ENCODE assay signal across 21 cellular contexts in genomic region chr7:3650844-3651243, GRCh38.
DNase-seq lines count a peak whose midpoint lies in the region; FAIRE-seq and TF ChIP-seq lines count a peak whose summit lies in the region.
"Had no signal": no experiment of that assay in that cellular context is flagged by ENCODE, and none has a peak within 500 bp of the region (broad histone marks: within the 10 kb centered on the region; RNA-seq: fewer than 3 reads in every experiment).

No MANE protein-coding gene starts in this region.

- no peak overlapping the region for H4K8ac ChIP-seq in neuronal stem cell (ENCODE audit: low read depth, low read length)

- no peak overlapping the region for H2BK120ac ChIP-seq in neuronal stem cell (ENCODE audit: low read depth, low read length)

- in situ Hi-C loops in transverse colon (cut with MboI; ENCODE audit: low pct_ligation_motif_present in 1 of 4, low pct_unique_long_range_greater_than_20kb in 1 of 4, low sequenced_read_pairs in 3 of 4): no loop called here

- H3K9me3 ChIP-seq in transverse colon (no peaks in the 10 kb centered on the region), neuronal stem cell (replicated peaks in 1 of 2; ENCODE audit: control insufficient read depth in 2 of 2, insufficient read depth in 1 of 2, low read depth in 1 of 2, low read length in 2 of 2) (no peaks in the 10 kb centered on the region)

- 79 to 93% methylated on average over 2 of the region's 2 CpGs for WGBS in transverse colon (ENCODE audit: low coverage in 1 of 2), 2 donors
- no CpG with 5 or more reads among the region's 2 CpGs for WGBS in neuronal stem cell (ENCODE audit: extremely low coverage in 2 of 2, insufficient read length in 2 of 2, insufficient replicate concordance in 1 of 2), 2 donors

- FAIRE-seq in bronchial epithelial cell (lab: Jason Lieb, UNC): no peak
- FAIRE-seq: GM12891, RCC 7860 had no signal

- no peak for TF ChIP-seq EP300 in transverse colon (IDR thresholded peaks at IDR 0.05; ENCODE audit: low read depth)

- TF ChIP-seq POLR2A in transverse colon (IDR thresholded peaks at IDR 0.05): no peak

- intact Hi-C loops in transverse colon (cut with DNase I; ENCODE audit: low total_unique reads): no loop called here

- H3K27ac ChIP-seq in transverse colon (no peak overlapping the region), neuronal stem cell (replicated peaks; ENCODE audit: low read length) (no peak overlapping the region)

- H3K23ac ChIP-seq in neuronal stem cell (ENCODE audit: low read depth, low read length, poor library complexity): no peak overlapping the region

- H2BK12ac ChIP-seq in neuronal stem cell (ENCODE audit: low read length): no peak overlapping the region

- no peak for TF ChIP-seq CTCF in bronchial epithelial cell (IDR thresholded peaks at IDR 0.05; ENCODE audit: insufficient read depth, low read length, severe bottlenecking)
- no peak for TF ChIP-seq CTCF in transverse colon (IDR thresholded peaks at IDR 0.05)

- no peak overlapping the region for H3K9ac ChIP-seq in neuronal stem cell (ENCODE audit: low read depth, low read length, poor library complexity)

- no peak overlapping the region for H3K14ac ChIP-seq in neuronal stem cell (ENCODE audit: low read length)

- DNase-seq in H4 (ENCODE audit: low spot score): peak; percentile 63
- DNase-seq in NCI-H1048 (lab: John Stamatoyannopoulos, UW): peak; percentile 70
- peak; percentile 37 for DNase-seq in bronchial epithelial cell (ENCODE audit: low read depth)
- DNase-seq in kidney tubule cell (ENCODE audit: low spot score): peak; percentile 18
- no peak for DNase-seq in NCI-H2107 treated with DMSO at 0.1 percent for 48 hours (lab: John Stamatoyannopoulos, UW; ENCODE audit: unreplicated experiment)
- no peak for DNase-seq in transverse colon
- DNase-seq in NCI-H187 treated with DMSO at 0.1 percent for 48 hours (lab: John Stamatoyannopoulos, UW): no peak
- no peak for DNase-seq in neuronal stem cell (ENCODE audit: low spot score)
- DNase-seq: AML-193; C1 segment of cervical spinal cord; CD8-positive, alpha-beta T cell; DND-41; Kasumi-1; MM.1S; NCI-H1092 treated with DMSO at 0.1 percent for 48 hours; NCI-H1436 treated with DMSO at 0.1 percent for 48 hours; NCI-H2171 treated with DMSO at 0.1 percent for 48 hours; NCI-H446 had no signal

- no peak overlapping the region for H2BK5ac ChIP-seq in neuronal stem cell (ENCODE audit: low read length)

- H3K4me2 ChIP-seq in neuronal stem cell (ENCODE audit: insufficient read depth, low read length, poor library complexity, severe bottlenecking): no peak overlapping the region
- H3K4me2 ChIP-seq: GM23338 had no signal

- H3K36me3 ChIP-seq in bronchial epithelial cell (ENCODE audit: control insufficient read depth, insufficient read depth, low read length) (no peaks in the 10 kb centered on the region), transverse colon (no peaks in the 10 kb centered on the region), neuronal stem cell (replicated peaks in 1 of 2; ENCODE audit: control insufficient read depth in 2 of 2, insufficient read depth in 2 of 2, low read length in 2 of 2) (no peaks in the 10 kb centered on the region)

- H3K27me3 ChIP-seq in bronchial epithelial cell (ENCODE audit: control insufficient read depth, insufficient read depth, low read length) (no peaks in the 10 kb centered on the region), transverse colon (no peaks in the 10 kb centered on the region), neuronal stem cell (ENCODE audit: control insufficient read depth in 3 of 3, insufficient read depth in 3 of 3, low read depth in 1 of 3, low read length in 3 of 3) (no peaks in the 10 kb centered on the region)

- no peak overlapping the region for H2BK15ac ChIP-seq in neuronal stem cell (ENCODE audit: low read length)

- H3K4me3 ChIP-seq in bronchial epithelial cell (ENCODE audit: low read depth, low read length) (no peak overlapping the region), transverse colon (no peak overlapping the region), neuronal stem cell (ENCODE audit: low read length in 2 of 2) (no peak overlapping the region)
- H3K4me3 ChIP-seq: GM23338 had no signal

- H3K18ac ChIP-seq in neuronal stem cell (ENCODE audit: low read length): no peak overlapping the region

- no peak overlapping the region for H2AFZ ChIP-seq in neuronal stem cell (ENCODE audit: low read length)
- H2AFZ ChIP-seq: GM23338 had no signal

- no peak overlapping the region for H2AK5ac ChIP-seq in neuronal stem cell (ENCODE audit: low read depth, low read length)

- H3K4me1 ChIP-seq in transverse colon (no peaks in the 10 kb centered on the region), neuronal stem cell (ENCODE audit: control insufficient read depth in 2 of 2, insufficient read depth in 1 of 2, low read depth in 1 of 2, low read length in 2 of 2) (no peaks in the 10 kb centered on the region)

- H4K91ac ChIP-seq in neuronal stem cell (ENCODE audit: low read depth, low read length, poor library complexity): no peak overlapping the region

- H3K4ac ChIP-seq in neuronal stem cell (ENCODE audit: low read length): no peak overlapping the region

- no peaks in the 10 kb centered on the region for H3K79me1 ChIP-seq in neuronal stem cell (ENCODE audit: low read depth, low read length)

Comparison
In these comparisons a context has a peak if more than half of its experiments do, and no peak if none do; other contexts are left out.
1. DNase-seq: peak in H4 (single experiment), NCI-H1048 (single experiment), bronchial epithelial cell (single experiment) and kidney tubule cell (single experiment); none in NCI-H2107 treated with DMSO at 0.1 percent for 48 hours (single experiment), transverse colon (single experiment), NCI-H187 treated with DMSO at 0.1 percent for 48 hours (single experiment) and neuronal stem cell (single experiment).